ENCODE assay signal across 13 cellular contexts in genomic region chr20:50003253-50003656, GRCh38. TPM values are rescaled to one million over a fixed set of nuclear protein-coding genes. Genes with fewer than 3 reads are reported as not detected.
DNase-seq lines count a peak whose midpoint lies in the region; ATAC-seq and TF ChIP-seq lines count a peak whose summit lies in the region.
"Had no signal": no experiment of that assay in that cellular context is flagged by ENCODE, and none has a peak within 500 bp of the region (broad histone marks: within the 10 kb centered on the region; RNA-seq: fewer than 3 reads in every experiment).

No MANE protein-coding gene starts in this region.

- H3K36me3 ChIP-seq in breast epithelium (no peaks in the 10 kb centered on the region), SK-N-MC (ENCODE audit: insufficient read depth, low read length) (no peaks in the 10 kb centered on the region)

- H3K27me3 ChIP-seq in breast epithelium, result no peaks in the 10 kb centered on the region

- H3K9ac ChIP-seq in SK-N-MC (ENCODE audit: insufficient read length), result no peak overlapping the region

- no peak overlapping the region for H3K27ac Mint-ChIP-seq in MCF 10A (ENCODE audit: low read depth, unreplicated experiment)
- peak overlapping the region; percentile 76 to 84 for H3K27ac Mint-ChIP-seq in stimulated activated naive CD8-positive, alpha-beta T cell treated with anti-CD3 and anti-CD28 coated beads, Interleukin-15, amount 100 ng/mL, for 72 hours
- H3K27ac Mint-ChIP-seq in stimulated activated naive B cell treated with anti-CD40 and anti-IgM and Interleukin-4, amounts not matched to agents 10 μg/mL and 1 μg/mL and 100 μg/mL, for 72 hours, result no peak overlapping the region

- TF ChIP-seq POLR2A in breast epithelium (IDR thresholded peaks at IDR 0.05), result no peak

- no peaks in the 10 kb centered on the region for H3K4me1 ChIP-seq in breast epithelium

- CTCF ChIA-PET in MCF 10A (lab: Yijun Ruan, JAX), result interaction anchor here (0.9 to 2.8 kb wide), 2 partner anchors 10 to 24 kb away, joined by 3 to 16 read pairs; no protein-coding TSS in a partner anchor

- H3K36me3 Mint-ChIP-seq in MCF 10A (ENCODE audit: insufficient read depth, unreplicated experiment), result no peaks in the 10 kb centered on the region
- H3K36me3 Mint-ChIP-seq in stimulated activated naive B cell treated with anti-CD40 and anti-IgM and Interleukin-4, amounts not matched to agents 10 μg/mL and 1 μg/mL and 100 μg/mL, for 72 hours, result no peaks in the 10 kb centered on the region
- H3K36me3 Mint-ChIP-seq: CD8-positive, alpha-beta memory T cell had no signal

- no peak overlapping the region for H3K4me3 Mint-ChIP-seq in MCF 10A (ENCODE audit: unreplicated experiment)
- peak overlapping the region; percentile 1 to 28 for H3K4me3 Mint-ChIP-seq in stimulated activated naive CD8-positive, alpha-beta T cell treated with anti-CD3 and anti-CD28 coated beads, Interleukin-15, amount 100 ng/mL, for 72 hours
- H3K4me3 Mint-ChIP-seq in stimulated activated naive B cell treated with anti-CD40 and anti-IgM and Interleukin-4, amounts not matched to agents 10 μg/mL and 1 μg/mL and 100 μg/mL, for 72 hours, result no peak overlapping the region
- H3K4me3 Mint-ChIP-seq: CD8-positive, alpha-beta memory T cell had no signal

- H3K27me3 Mint-ChIP-seq in MCF 10A (ENCODE audit: insufficient read depth, unreplicated experiment), result no peaks in the 10 kb centered on the region
- H3K27me3 Mint-ChIP-seq in stimulated activated naive CD8-positive, alpha-beta T cell treated with anti-CD3 and anti-CD28 coated beads, Interleukin-15, amount 100 ng/mL, for 72 hours, result peaks cover 23% of the 10 kb centered on the region
- H3K27me3 Mint-ChIP-seq in stimulated activated naive B cell treated with anti-CD40 and anti-IgM and Interleukin-4, amounts not matched to agents 10 μg/mL and 1 μg/mL and 100 μg/mL, for 72 hours, result peaks cover 8 to 13% of the 10 kb centered on the region in 2 donors

- H3K27ac ChIP-seq in breast epithelium (no peak overlapping the region), SK-N-MC (no peak overlapping the region)

- no peaks in the 10 kb centered on the region for H3K9me3 Mint-ChIP-seq in MCF 10A (ENCODE audit: unreplicated experiment)
- no peaks in the 10 kb centered on the region for H3K9me3 Mint-ChIP-seq in stimulated activated naive CD8-positive, alpha-beta T cell treated with anti-CD3 and anti-CD28 coated beads, Interleukin-15, amount 100 ng/mL, for 72 hours
- H3K9me3 Mint-ChIP-seq in stimulated activated naive B cell treated with anti-CD40 and anti-IgM and Interleukin-4, amounts not matched to agents 10 μg/mL and 1 μg/mL and 100 μg/mL, for 72 hours, result no peaks in the 10 kb centered on the region
- H3K9me3 Mint-ChIP-seq: CD8-positive, alpha-beta memory T cell had no signal

- intact Hi-C loops in MCF 10A (cut with micrococcal nuclease), result no loop called here
- intact Hi-C loops in breast epithelium (cut with DNase I; ENCODE audit: low total_unique reads), result no loop called here

- DNase-seq in MCF 10A (ENCODE audit: unreplicated experiment), result peak; percentile 87
- DNase-seq in breast epithelium (ENCODE audit: low spot score in 2 of 2), result no peak
- DNase-seq in SK-N-MC (ENCODE audit: low read depth, low spot score), result peak; percentile 44
- peak; percentile 93 for DNase-seq in fibroblast of mammary gland (ENCODE audit: low read depth)
- DNase-seq in stimulated activated naive CD8-positive, alpha-beta T cell treated with anti-CD3 and anti-CD28 coated beads, Interleukin-15, amount 100 ng/mL, for 72 hours, result peak in 1 of 2 donors; percentile 30
- no peak for DNase-seq in inferior parietal cortex (ENCODE audit: extremely low spot score)
- DNase-seq in stimulated activated naive B cell treated with anti-CD40 and anti-IgM and Interleukin-4, amounts not matched to agents 10 μg/mL and 1 μg/mL and 100 μg/mL, for 72 hours, result no peak
- DNase-seq: activated effector memory CD4-positive, alpha-beta T cell treated with Interleukin-2 at 50 U/mL for 16 hours; CD8-positive, alpha-beta memory T cell; NCI-H1417; T-helper 2 cell had no signal

- H3K4me1 Mint-ChIP-seq in MCF 10A (ENCODE audit: insufficient read depth, unreplicated experiment), result peaks cover 6% of the 10 kb centered on the region
- peaks cover 56% of the 10 kb centered on the region for H3K4me1 Mint-ChIP-seq in stimulated activated naive CD8-positive, alpha-beta T cell treated with anti-CD3 and anti-CD28 coated beads, Interleukin-15, amount 100 ng/mL, for 72 hours
- H3K4me1 Mint-ChIP-seq in stimulated activated naive B cell treated with anti-CD40 and anti-IgM and Interleukin-4, amounts not matched to agents 10 μg/mL and 1 μg/mL and 100 μg/mL, for 72 hours, result peaks cover 28 to 54% of the 10 kb centered on the region in 2 donors

- POLR2A ChIA-PET in MCF 10A (lab: Yijun Ruan, JAX), result interaction anchor here (0.5 to 2.4 kb wide), 4 partner anchors 10 to 49 kb away, joined by 3 to 5 read pairs (median 3); no protein-coding TSS in a partner anchor

- H3K4me3 ChIP-seq in breast epithelium (no peak overlapping the region), SK-N-MC (no peak overlapping the region), fibroblast of mammary gland (ENCODE audit: control insufficient read depth, low read depth, low read length) (no peak overlapping the region)

- ATAC-seq in stimulated activated naive CD8-positive, alpha-beta T cell treated with anti-CD3 and anti-CD28 coated beads, Interleukin-15, amount 100 ng/mL, for 72 hours, result peak; percentile 84
- no peak for ATAC-seq in stimulated activated naive B cell treated with anti-CD40 and anti-IgM and Interleukin-4, amounts not matched to agents 10 μg/mL and 1 μg/mL and 100 μg/mL, for 72 hours (replicated peaks)
- no peak for ATAC-seq in HG02571 (IDR thresholded peaks at IDR 0.05; ENCODE audit: unreplicated experiment)

- no TSS peak for BruUV-seq in MCF 10A (replicated peaks; lab: Mats Ljungman, UMichigan)

- H3K9me3 ChIP-seq in breast epithelium (no peaks in the 10 kb centered on the region), SK-N-MC (ENCODE audit: low read depth, low read length) (no peaks in the 10 kb centered on the region)

- TF ChIP-seq CTCF in MCF 10A (IDR thresholded peaks at IDR 0.05; ENCODE audit: unreplicated experiment) (no peak), breast epithelium (IDR thresholded peaks at IDR 0.05) (no peak), fibroblast of mammary gland (conservative IDR thresholded peaks at IDR 0.05; ENCODE audit: control insufficient read depth, insufficient read depth, low read depth, low read length) (no peak)

RNA-seq across cellular contexts. Expression of gene SNAI1, which starts 20.5 kb away (rescaled TPM):
- total RNA-seq in MCF 10A (2022) (0.17 and 0.23 TPM in 2 replicates), breast epithelium (1 to 10 TPM in 2 of 3 donors, under 1 TPM in 1; 0.80 to 5.0 (median 4.3) TPM)
- total RNA-seq: frontal cortex had no signal

Comparison
In these comparisons a context has a peak if more than half of its experiments do, and no peak if none do; other contexts are left out.
1. DNase-seq: peak in MCF 10A (single experiment), SK-N-MC (single experiment) and fibroblast of mammary gland (single experiment); none in breast epithelium (0 of 2), inferior parietal cortex (single experiment) and stimulated activated naive B cell treated with anti-CD40 and anti-IgM and Interleukin-4, amounts not matched to agents 10 μg/mL and 1 μg/mL and 100 μg/mL, for 72 hours (single experiment).
2. H3K27ac Mint-ChIP-seq: peak in stimulated activated naive CD8-positive, alpha-beta T cell treated with anti-CD3 and anti-CD28 coated beads, Interleukin-15, amount 100 ng/mL, for 72 hours (2 of 2); none in MCF 10A (single experiment) and stimulated activated naive B cell treated with anti-CD40 and anti-IgM and Interleukin-4, amounts not matched to agents 10 μg/mL and 1 μg/mL and 100 μg/mL, for 72 hours (single experiment).
3. H3K4me3 Mint-ChIP-seq: peak in stimulated activated naive CD8-positive, alpha-beta T cell treated with anti-CD3 and anti-CD28 coated beads, Interleukin-15, amount 100 ng/mL, for 72 hours (2 of 2); none in MCF 10A (single experiment) and stimulated activated naive B cell treated with anti-CD40 and anti-IgM and Interleukin-4, amounts not matched to agents 10 μg/mL and 1 μg/mL and 100 μg/mL, for 72 hours (0 of 2).